ENCODE assay signal across 10 cellular contexts in the genomic region with DNA sequence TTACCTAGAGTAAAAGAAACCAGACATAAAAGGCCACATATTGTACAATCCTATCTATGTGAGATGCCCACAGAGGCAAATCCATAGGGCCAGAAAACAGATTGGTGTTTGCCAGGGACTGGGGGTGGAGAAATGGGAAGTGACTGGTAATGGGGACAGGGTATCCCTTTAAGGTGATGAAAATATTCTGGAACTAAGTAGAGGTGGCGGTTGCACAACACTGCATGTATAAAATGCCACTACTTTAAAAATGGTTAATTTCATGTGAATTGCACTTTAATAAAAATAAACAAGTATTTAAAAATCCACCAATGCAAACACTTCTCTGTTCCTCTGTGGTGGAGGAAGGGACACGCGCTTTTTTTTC. TPM values are rescaled to one million over a fixed set of nuclear protein-coding genes. Genes with fewer than 3 reads are reported as not detected.
A peak's percentile ranks its signal among the peaks of the same experiment; 100 is the strongest.
DNase-seq lines count a peak whose midpoint lies in the region; ATAC-seq and TF ChIP-seq lines count a peak whose summit lies in the region.
"Had no signal": no experiment of that assay in that cellular context is flagged by ENCODE, and none has a peak within 500 bp of the region (broad histone marks: within the 10 kb centered on the region; RNA-seq: fewer than 3 reads in every experiment).

No MANE protein-coding gene starts in this region.

- H3K79me2 ChIP-seq in GM23338 (replicated peaks; ENCODE audit: insufficient read depth) (no peaks in the 10 kb centered on the region), hepatocyte (no peaks in the 10 kb centered on the region)

- H3K27me3 ChIP-seq in GM23338 (ENCODE audit: insufficient read depth), result no peaks in the 10 kb centered on the region
- no peaks in the 10 kb centered on the region for H3K27me3 ChIP-seq in hepatocyte

- H3K4me1 Mint-ChIP-seq in GM23338, result peaks cover 13% of the 10 kb centered on the region
- H3K4me1 Mint-ChIP-seq in activated naive CD8-positive, alpha-beta T cell treated with anti-CD3 and anti-CD28 coated beads, Interleukin-2, amount 50 U/mL, for 24 hours, result peaks cover 36% of the 10 kb centered on the region

- H3K4me3 Mint-ChIP-seq in GM23338, result no peak overlapping the region
- peak overlapping the region; percentile 48 for H3K4me3 Mint-ChIP-seq in activated naive CD8-positive, alpha-beta T cell treated with anti-CD3 and anti-CD28 coated beads, Interleukin-2, amount 50 U/mL, for 24 hours

- WGBS in hepatocyte (ENCODE audit: low lambda C conversion rate, missing lambda C conversion rate), result 75% methylated on average over 3 of the region's 3 CpGs

- ATAC-seq in GM23338 (no peak), GM18870 (IDR thresholded peaks at IDR 0.05; ENCODE audit: unreplicated experiment) (no peak), HG03571 (IDR thresholded peaks at IDR 0.05; ENCODE audit: unreplicated experiment) (no peak)
- ATAC-seq in activated naive CD8-positive, alpha-beta T cell treated with anti-CD3 and anti-CD28 coated beads, Interleukin-2, amount 50 U/mL, for 24 hours, result no peak

- H3F3A ChIP-seq in GM23338 (replicated peaks; ENCODE audit: low read depth), result no peaks in the 10 kb centered on the region

- H4K20me1 ChIP-seq in GM23338 (replicated peaks; ENCODE audit: insufficient read depth), result no peaks in the 10 kb centered on the region
- H4K20me1 ChIP-seq in hepatocyte (ENCODE audit: insufficient read depth, poor library complexity, severe bottlenecking), result no peaks in the 10 kb centered on the region

- H2AFZ ChIP-seq in GM23338 (peak overlapping the region; percentile 97; the same call in 1 of the 2 replicates), hepatocyte (no peak overlapping the region)

- H3K27ac Mint-ChIP-seq in GM23338, result no peak overlapping the region
- no peak overlapping the region for H3K27ac Mint-ChIP-seq in activated naive CD8-positive, alpha-beta T cell treated with anti-CD3 and anti-CD28 coated beads, Interleukin-2, amount 50 U/mL, for 24 hours

- no peaks in the 10 kb centered on the region for H3K27me3 Mint-ChIP-seq in GM23338 (ENCODE audit: insufficient read depth, low read depth, poor library complexity)
- H3K27me3 Mint-ChIP-seq in activated naive CD8-positive, alpha-beta T cell treated with anti-CD3 and anti-CD28 coated beads, Interleukin-2, amount 50 U/mL, for 24 hours, result peaks cover 31% of the 10 kb centered on the region

- no peak overlapping the region for H3K4me3 ChIP-seq in GM23338
- H3K4me3 ChIP-seq in hepatocyte, result no peak overlapping the region
- H3K4me3 ChIP-seq in skin epidermis, result peak overlapping the region in 1 of 7 experiments; percentile 7

- no peak overlapping the region for H3K4me2 ChIP-seq in GM23338
- no peak overlapping the region for H3K4me2 ChIP-seq in hepatocyte

- H3K4me1 ChIP-seq in GM23338 (ENCODE audit: insufficient read depth) (peaks cover 9% of the 10 kb centered on the region), hepatocyte (ENCODE audit: insufficient read depth) (peaks cover 7% of the 10 kb centered on the region)

- H3K9me2 ChIP-seq in GM23338 (ENCODE audit: insufficient read depth) (no peaks in the 10 kb centered on the region), hepatocyte (replicated peaks; ENCODE audit: insufficient read depth) (no peaks in the 10 kb centered on the region)

- no peaks in the 10 kb centered on the region for H3K9me3 ChIP-seq in hepatocyte (ENCODE audit: low read depth)

- H3K36me3 Mint-ChIP-seq in GM23338 (ENCODE audit: low read depth), result no peaks in the 10 kb centered on the region
- no peaks in the 10 kb centered on the region for H3K36me3 Mint-ChIP-seq in activated naive CD8-positive, alpha-beta T cell treated with anti-CD3 and anti-CD28 coated beads, Interleukin-2, amount 50 U/mL, for 24 hours (ENCODE audit: low read depth)

- DNase-seq in GM23338 (ENCODE audit: low spot score) (no peak), hepatocyte (ENCODE audit: low spot score) (no peak), SIG-M5 treated with dmso at 0.1 percent for 504 hours (lab: John Stamatoyannopoulos, UW; ENCODE audit: unreplicated experiment) (no peak)
- DNase-seq in activated naive CD8-positive, alpha-beta T cell treated with anti-CD3 and anti-CD28 coated beads, Interleukin-2, amount 50 U/mL, for 24 hours, result no peak
- DNase-seq in stimulated activated CD4-positive, alpha-beta T cell treated with anti-CD3 and anti-CD28 coated beads, Interleukin-4, amount 100 ng/mL, for 1 hour, result no peak
- DNase-seq: NCI-H510A treated with DMSO at 0.1 percent for 48 hours had no signal

- TF ChIP-seq CTCF in GM23338 (conservative IDR thresholded peaks at IDR 0.05; ENCODE audit: low read depth in 2 of 2) (no peak), hepatocyte (IDR thresholded peaks at IDR 0.05; ENCODE audit: poor library complexity) (no peak)

- no peaks in the 10 kb centered on the region for H3K9me3 Mint-ChIP-seq in GM23338
- no peaks in the 10 kb centered on the region for H3K9me3 Mint-ChIP-seq in activated naive CD8-positive, alpha-beta T cell treated with anti-CD3 and anti-CD28 coated beads, Interleukin-2, amount 50 U/mL, for 24 hours

- H3K27ac ChIP-seq in GM23338 (ENCODE audit: low read depth), result peak overlapping the region; percentile 64
- H3K27ac ChIP-seq in hepatocyte, result peak overlapping the region; percentile 79
- H3K27ac ChIP-seq in skin epidermis, result peak overlapping the region; percentile 24 to 94 (median 81)
- H3K27ac ChIP-seq: VCaP had no signal

- H3K36me3 ChIP-seq in GM23338 (ENCODE audit: insufficient read depth) (no peaks in the 10 kb centered on the region), hepatocyte (replicated peaks; ENCODE audit: insufficient read depth, low read depth) (no peaks in the 10 kb centered on the region)

TF ChIP-seq in GM23338, 12 proteins besides CTCF, POLR2A, EP300 and RAD21 (continues in another document):
- TF ChIP-seq STAT1 (IDR thresholded peaks at IDR 0.05; ENCODE audit: unreplicated experiment), result no peak
- no peak for TF ChIP-seq CREB1 (CRISPR knock-in tag; IDR thresholded peaks at IDR 0.05; ENCODE audit: low read depth)
- TF ChIP-seq JUNB (IDR thresholded peaks at IDR 0.05; ENCODE audit: unreplicated experiment), result no peak
- TF ChIP-seq POLR2AphosphoS5 (IDR thresholded peaks at IDR 0.05; ENCODE audit: low read depth), result no peak
- no peak for TF ChIP-seq ZNF114 (CRISPR knock-in tag; IDR thresholded peaks at IDR 0.05)
- TF ChIP-seq, protein P1, sequence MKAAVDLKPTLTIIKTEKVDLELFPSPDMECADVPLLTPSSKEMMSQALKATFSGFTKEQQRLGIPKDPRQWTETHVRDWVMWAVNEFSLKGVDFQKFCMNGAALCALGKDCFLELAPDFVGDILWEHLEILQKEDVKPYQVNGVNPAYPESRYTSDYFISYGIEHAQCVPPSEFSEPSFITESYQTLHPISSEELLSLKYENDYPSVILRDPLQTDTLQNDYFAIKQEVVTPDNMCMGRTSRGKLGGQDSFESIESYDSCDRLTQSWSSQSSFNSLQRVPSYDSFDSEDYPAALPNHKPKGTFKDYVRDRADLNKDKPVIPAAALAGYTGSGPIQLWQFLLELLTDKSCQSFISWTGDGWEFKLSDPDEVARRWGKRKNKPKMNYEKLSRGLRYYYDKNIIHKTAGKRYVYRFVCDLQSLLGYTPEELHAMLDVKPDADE (IDR thresholded peaks at IDR 0.05), result no peak
- TF ChIP-seq ZNF331 (CRISPR knock-in tag; IDR thresholded peaks at IDR 0.05; ENCODE audit: low read depth), result no peak
- TF ChIP-seq NANOG (IDR thresholded peaks at IDR 0.05; ENCODE audit: borderline replicate concordance), result no peak
- no peak for TF ChIP-seq EZH2phosphoT487 (IDR thresholded peaks at IDR 0.05; ENCODE audit: unreplicated experiment)
- TF ChIP-seq EZH2 (IDR thresholded peaks at IDR 0.05; ENCODE audit: low read depth, unreplicated experiment), result no peak
- TF ChIP-seq, protein P2, sequence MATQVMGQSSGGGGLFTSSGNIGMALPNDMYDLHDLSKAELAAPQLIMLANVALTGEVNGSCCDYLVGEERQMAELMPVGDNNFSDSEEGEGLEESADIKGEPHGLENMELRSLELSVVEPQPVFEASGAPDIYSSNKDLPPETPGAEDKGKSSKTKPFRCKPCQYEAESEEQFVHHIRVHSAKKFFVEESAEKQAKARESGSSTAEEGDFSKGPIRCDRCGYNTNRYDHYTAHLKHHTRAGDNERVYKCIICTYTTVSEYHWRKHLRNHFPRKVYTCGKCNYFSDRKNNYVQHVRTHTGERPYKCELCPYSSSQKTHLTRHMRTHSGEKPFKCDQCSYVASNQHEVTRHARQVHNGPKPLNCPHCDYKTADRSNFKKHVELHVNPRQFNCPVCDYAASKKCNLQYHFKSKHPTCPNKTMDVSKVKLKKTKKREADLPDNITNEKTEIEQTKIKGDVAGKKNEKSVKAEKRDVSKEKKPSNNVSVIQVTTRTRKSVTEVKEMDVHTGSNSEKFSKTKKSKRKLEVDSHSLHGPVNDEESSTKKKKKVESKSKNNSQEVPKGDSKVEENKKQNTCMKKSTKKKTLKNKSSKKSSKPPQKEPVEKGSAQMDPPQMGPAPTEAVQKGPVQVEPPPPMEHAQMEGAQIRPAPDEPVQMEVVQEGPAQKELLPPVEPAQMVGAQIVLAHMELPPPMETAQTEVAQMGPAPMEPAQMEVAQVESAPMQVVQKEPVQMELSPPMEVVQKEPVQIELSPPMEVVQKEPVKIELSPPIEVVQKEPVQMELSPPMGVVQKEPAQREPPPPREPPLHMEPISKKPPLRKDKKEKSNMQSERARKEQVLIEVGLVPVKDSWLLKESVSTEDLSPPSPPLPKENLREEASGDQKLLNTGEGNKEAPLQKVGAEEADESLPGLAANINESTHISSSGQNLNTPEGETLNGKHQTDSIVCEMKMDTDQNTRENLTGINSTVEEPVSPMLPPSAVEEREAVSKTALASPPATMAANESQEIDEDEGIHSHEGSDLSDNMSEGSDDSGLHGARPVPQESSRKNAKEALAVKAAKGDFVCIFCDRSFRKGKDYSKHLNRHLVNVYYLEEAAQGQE (IDR thresholded peaks at IDR 0.05; ENCODE audit: unreplicated experiment), result no peak

RNA-seq across cellular contexts. Expression of a gene that starts 41.5 kb away (rescaled TPM):
- 0.89 and 0.90 TPM in 2 replicates for total RNA-seq in GM23338 (2014; rRNA removed; shearing (Covaris generic))
- polyA plus RNA-seq in GM23338 (2016; fragmentation: Nextera tagmentation; extraction: Ambion mirVana) (0.43 TPM in 1 of 2 replicates, not detected in the other), hepatocyte (27.7 and 40.9 TPM in 2 replicates)
- total RNA-seq in hepatocyte, result 3.0 and 4.5 TPM in 2 replicates
